In the genomic region with DNA sequence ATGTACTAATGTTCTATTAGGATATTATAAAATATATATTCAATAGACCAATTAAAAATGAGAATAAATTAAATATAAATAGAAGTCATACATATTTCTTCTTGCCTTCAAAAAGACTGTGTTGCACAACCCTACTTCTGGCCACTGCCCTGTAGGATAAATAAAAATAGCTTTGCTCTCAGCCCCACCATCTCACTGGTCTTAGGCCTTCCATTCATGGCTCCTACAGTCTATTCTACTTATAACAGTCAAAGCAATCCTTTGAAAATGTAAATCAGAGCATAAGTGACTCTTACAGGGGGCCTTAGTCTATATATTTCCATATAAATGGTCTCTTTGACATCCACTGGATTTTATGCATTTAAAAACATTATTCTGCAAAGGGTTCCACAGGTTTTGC, we compare ENCODE assay signal across 22 cellular contexts.
"Had no signal": no experiment of that assay in that cellular context is flagged by ENCODE, and none has a peak within 500 bp of the region (broad histone marks: within the 10 kb centered on the region; RNA-seq: fewer than 3 reads in every experiment).

No MANE protein-coding gene starts in this region.

- H3K9me3 Mint-ChIP-seq: brain; neural progenitor cell; stimulated activated effector memory CD8-positive, alpha-beta T cell treated with anti-CD3 and anti-CD28 coated beads, Interleukin-12 subunit alpha, Interleukin-12 subunit beta, amount 100 ng/mL, for 72 hours; T-cell had no signal

- H3K27me3 ChIP-seq: esophagus muscularis mucosa, neural progenitor cell, pancreas, stomach, vagina had no signal

- H3K36me3 ChIP-seq: neural progenitor cell, pancreas, vagina had no signal

- H3K27me3 Mint-ChIP-seq: activated CD4-positive, alpha-beta memory T cell treated with anti-CD3 and anti-CD28 coated beads, Interleukin-2, amount 10 ng/mL, durations not matched to agents 7 days and 5 days; activated naive CD8-positive, alpha-beta T cell treated with anti-CD3 and anti-CD28 coated beads, Interleukin-2, amount 10 ng/mL, durations not matched to agents 7 days and 5 days; brain; memory B cell; naive B cell; T-cell had no signal

- ATAC-seq: activated CD8-positive, alpha-beta memory T cell treated with anti-CD3 and anti-CD28 coated beads, Interleukin-2, amount 10 ng/mL, durations not matched to agents 7 days and 5 days; mucosa of descending colon; pancreas; stimulated activated effector memory CD8-positive, alpha-beta T cell treated with anti-CD3 and anti-CD28 coated beads, Interleukin-12 subunit alpha, Interleukin-12 subunit beta, amount 100 ng/mL, for 72 hours; T-cell had no signal

- H3K4me3 ChIP-seq: esophagus muscularis mucosa, mucosa of descending colon, neural progenitor cell, pancreas, smooth muscle cell, stomach, vagina had no signal

- H3K27ac ChIP-seq: esophagus muscularis mucosa, neural progenitor cell, pancreas, stomach, vagina had no signal

- DNase-seq: activated CD4-positive, alpha-beta memory T cell treated with anti-CD3 and anti-CD28 coated beads, Interleukin-2, amount 10 ng/mL, durations not matched to agents 7 days and 5 days; activated CD4-positive, alpha-beta T cell treated with anti-CD3 and anti-CD28 coated beads for 48 hours; activated CD4-positive, CD25-positive, alpha-beta regulatory T cell; activated CD8-positive, alpha-beta memory T cell treated with anti-CD3 and anti-CD28 coated beads, Interleukin-2, amount 10 ng/mL, durations not matched to agents 7 days and 5 days; activated naive CD4-positive, alpha-beta T cell treated with Interleukin-2 at 50 U/mL for 16 hours; activated naive CD8-positive, alpha-beta T cell treated with anti-CD3 and anti-CD28 coated beads, Interleukin-2, amount 10 ng/mL, durations not matched to agents 7 days and 5 days; anterior cingulate cortex; effector CD8-positive, alpha-beta T cell; mucosa of descending colon; naive B cell; pancreas; stimulated activated CD4-positive, alpha-beta T cell treated with anti-CD3 and anti-CD28 coated beads, Interleukin-4, amount 100 ng/mL, for 24 hours; stomach; T-cell; trophoblast cell had no signal

- H3K4me3 Mint-ChIP-seq: activated CD4-positive, alpha-beta memory T cell treated with anti-CD3 and anti-CD28 coated beads, Interleukin-2, amount 10 ng/mL, durations not matched to agents 7 days and 5 days; activated CD8-positive, alpha-beta memory T cell treated with anti-CD3 and anti-CD28 coated beads, Interleukin-2, amount 10 ng/mL, durations not matched to agents 7 days and 5 days; activated naive CD8-positive, alpha-beta T cell treated with anti-CD3 and anti-CD28 coated beads, Interleukin-2, amount 10 ng/mL, durations not matched to agents 7 days and 5 days; brain; memory B cell; neural progenitor cell; stimulated activated effector memory CD8-positive, alpha-beta T cell treated with anti-CD3 and anti-CD28 coated beads, Interleukin-12 subunit alpha, Interleukin-12 subunit beta, amount 100 ng/mL, for 72 hours; T-cell had no signal

- H3K4me1 Mint-ChIP-seq: stimulated activated effector memory CD8-positive, alpha-beta T cell treated with anti-CD3 and anti-CD28 coated beads, Interleukin-12 subunit alpha, Interleukin-12 subunit beta, amount 100 ng/mL, for 72 hours had no signal

- H3K9me3 ChIP-seq: esophagus muscularis mucosa, mucosa of descending colon, pancreas, stomach, vagina had no signal
